2 cellular contexts compared by ENCODE assay signal in genomic region chr5:101212942-101213514, GRCh38.
TF ChIP-seq lines count a peak whose summit lies in the region.

No MANE protein-coding gene starts in this region.

TF ChIP-seq in GM23338, 12 proteins besides CTCF, POLR2A, EP300 and RAD21 (continued from another document):
- no peak for TF ChIP-seq REST (IDR thresholded peaks at IDR 0.05; ENCODE audit: unreplicated experiment)
- TF ChIP-seq ZNF114 (CRISPR knock-in tag; IDR thresholded peaks at IDR 0.05): no peak
- TF ChIP-seq EZH2 (IDR thresholded peaks at IDR 0.05; ENCODE audit: low read depth, unreplicated experiment): no peak
- TF ChIP-seq, protein P1, sequence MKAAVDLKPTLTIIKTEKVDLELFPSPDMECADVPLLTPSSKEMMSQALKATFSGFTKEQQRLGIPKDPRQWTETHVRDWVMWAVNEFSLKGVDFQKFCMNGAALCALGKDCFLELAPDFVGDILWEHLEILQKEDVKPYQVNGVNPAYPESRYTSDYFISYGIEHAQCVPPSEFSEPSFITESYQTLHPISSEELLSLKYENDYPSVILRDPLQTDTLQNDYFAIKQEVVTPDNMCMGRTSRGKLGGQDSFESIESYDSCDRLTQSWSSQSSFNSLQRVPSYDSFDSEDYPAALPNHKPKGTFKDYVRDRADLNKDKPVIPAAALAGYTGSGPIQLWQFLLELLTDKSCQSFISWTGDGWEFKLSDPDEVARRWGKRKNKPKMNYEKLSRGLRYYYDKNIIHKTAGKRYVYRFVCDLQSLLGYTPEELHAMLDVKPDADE (IDR thresholded peaks at IDR 0.05): no peak
- TF ChIP-seq JUNB (IDR thresholded peaks at IDR 0.05; ENCODE audit: unreplicated experiment): no peak
- no peak for TF ChIP-seq EZH2phosphoT487 (IDR thresholded peaks at IDR 0.05; ENCODE audit: unreplicated experiment)
- TF ChIP-seq ZNF462 (CRISPR knock-in tag; IDR thresholded peaks at IDR 0.05): no peak
- TF ChIP-seq NANOG (IDR thresholded peaks at IDR 0.05; ENCODE audit: borderline replicate concordance): no peak
TF ChIP-seq in GM23338: peak in this region for 0.

TF ChIP-seq in WTC11, 78 proteins besides CTCF, POLR2A, EP300 and RAD21 (continued from another document):
- TF ChIP-seq, protein P2, sequence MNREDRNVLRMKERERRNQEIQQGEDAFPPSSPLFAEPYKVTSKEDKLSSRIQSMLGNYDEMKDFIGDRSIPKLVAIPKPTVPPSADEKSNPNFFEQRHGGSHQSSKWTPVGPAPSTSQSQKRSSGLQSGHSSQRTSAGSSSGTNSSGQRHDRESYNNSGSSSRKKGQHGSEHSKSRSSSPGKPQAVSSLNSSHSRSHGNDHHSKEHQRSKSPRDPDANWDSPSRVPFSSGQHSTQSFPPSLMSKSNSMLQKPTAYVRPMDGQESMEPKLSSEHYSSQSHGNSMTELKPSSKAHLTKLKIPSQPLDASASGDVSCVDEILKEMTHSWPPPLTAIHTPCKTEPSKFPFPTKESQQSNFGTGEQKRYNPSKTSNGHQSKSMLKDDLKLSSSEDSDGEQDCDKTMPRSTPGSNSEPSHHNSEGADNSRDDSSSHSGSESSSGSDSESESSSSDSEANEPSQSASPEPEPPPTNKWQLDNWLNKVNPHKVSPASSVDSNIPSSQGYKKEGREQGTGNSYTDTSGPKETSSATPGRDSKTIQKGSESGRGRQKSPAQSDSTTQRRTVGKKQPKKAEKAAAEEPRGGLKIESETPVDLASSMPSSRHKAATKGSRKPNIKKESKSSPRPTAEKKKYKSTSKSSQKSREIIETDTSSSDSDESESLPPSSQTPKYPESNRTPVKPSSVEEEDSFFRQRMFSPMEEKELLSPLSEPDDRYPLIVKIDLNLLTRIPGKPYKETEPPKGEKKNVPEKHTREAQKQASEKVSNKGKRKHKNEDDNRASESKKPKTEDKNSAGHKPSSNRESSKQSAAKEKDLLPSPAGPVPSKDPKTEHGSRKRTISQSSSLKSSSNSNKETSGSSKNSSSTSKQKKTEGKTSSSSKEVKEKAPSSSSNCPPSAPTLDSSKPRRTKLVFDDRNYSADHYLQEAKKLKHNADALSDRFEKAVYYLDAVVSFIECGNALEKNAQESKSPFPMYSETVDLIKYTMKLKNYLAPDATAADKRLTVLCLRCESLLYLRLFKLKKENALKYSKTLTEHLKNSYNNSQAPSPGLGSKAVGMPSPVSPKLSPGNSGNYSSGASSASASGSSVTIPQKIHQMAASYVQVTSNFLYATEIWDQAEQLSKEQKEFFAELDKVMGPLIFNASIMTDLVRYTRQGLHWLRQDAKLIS (CRISPR knock-in tag; IDR thresholded peaks at IDR 0.05; ENCODE audit: borderline replicate concordance): no peak
- TF ChIP-seq, protein P3, sequence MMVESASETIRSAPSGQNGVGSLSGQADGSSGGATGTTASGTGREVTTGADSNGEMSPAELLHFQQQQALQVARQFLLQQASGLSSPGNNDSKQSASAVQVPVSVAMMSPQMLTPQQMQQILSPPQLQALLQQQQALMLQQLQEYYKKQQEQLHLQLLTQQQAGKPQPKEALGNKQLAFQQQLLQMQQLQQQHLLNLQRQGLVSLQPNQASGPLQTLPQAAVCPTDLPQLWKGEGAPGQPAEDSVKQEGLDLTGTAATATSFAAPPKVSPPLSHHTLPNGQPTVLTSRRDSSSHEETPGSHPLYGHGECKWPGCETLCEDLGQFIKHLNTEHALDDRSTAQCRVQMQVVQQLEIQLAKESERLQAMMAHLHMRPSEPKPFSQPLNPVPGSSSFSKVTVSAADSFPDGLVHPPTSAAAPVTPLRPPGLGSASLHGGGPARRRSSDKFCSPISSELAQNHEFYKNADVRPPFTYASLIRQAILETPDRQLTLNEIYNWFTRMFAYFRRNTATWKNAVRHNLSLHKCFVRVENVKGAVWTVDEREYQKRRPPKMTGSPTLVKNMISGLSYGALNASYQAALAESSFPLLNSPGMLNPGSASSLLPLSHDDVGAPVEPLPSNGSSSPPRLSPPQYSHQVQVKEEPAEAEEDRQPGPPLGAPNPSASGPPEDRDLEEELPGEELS (CRISPR knock-in tag; IDR thresholded peaks at IDR 0.05): no peak
- TF ChIP-seq ZMAT4 (CRISPR knock-in tag; IDR thresholded peaks at IDR 0.05) (no peak), ZNF121 (CRISPR knock-in tag; IDR thresholded peaks at IDR 0.05) (no peak)
